Comparison of ENCODE assay signal across 15 cellular contexts in genomic region chr7:40880581-40880980, GRCh38.
"Had no signal": no experiment of that assay in that cellular context is flagged by ENCODE, and none has a peak within 500 bp of the region (broad histone marks: within the 10 kb centered on the region; RNA-seq: fewer than 3 reads in every experiment).

No MANE protein-coding gene starts in this region.

- H2AFZ ChIP-seq: neural progenitor cell had no signal

- H3K4me3 Mint-ChIP-seq: activated CD4-positive, alpha-beta memory T cell treated with anti-CD3 and anti-CD28 coated beads for 36 hours; activated T-cell treated with anti-CD3 and anti-CD28 coated beads, Interleukin-2, amount 50 U/mL, for 72 hours; endodermal cell; neural progenitor cell had no signal

- ATAC-seq: activated T-cell treated with anti-CD3 and anti-CD28 coated beads, Interleukin-2, amount 50 U/mL, for 72 hours; body of pancreas; pancreas had no signal

- H3K4me2 ChIP-seq: neural progenitor cell had no signal

- DNase-seq: activated CD4-positive, alpha-beta memory T cell treated with anti-CD3 and anti-CD28 coated beads for 36 hours; activated T-cell treated with anti-CD3 and anti-CD28 coated beads, Interleukin-2, amount 50 U/mL, for 72 hours; body of pancreas; dermis blood vessel endothelial cell; endodermal cell; hippocampal formation; pancreas; small intestine; stomach; SW 1271; T1000 had no signal

- H3K9me3 Mint-ChIP-seq: endodermal cell, neural progenitor cell had no signal

- H3K4me3 ChIP-seq: body of pancreas, esophagus muscularis mucosa, neural progenitor cell, pancreas, stomach, thoracic aorta had no signal

- H3K27me3 Mint-ChIP-seq: activated CD4-positive, alpha-beta memory T cell treated with anti-CD3 and anti-CD28 coated beads for 36 hours had no signal

- H3K4me1 ChIP-seq: body of pancreas, neural progenitor cell, pancreas, stomach had no signal

- H3K9ac ChIP-seq: neural progenitor cell had no signal

- H3K36me3 Mint-ChIP-seq: activated CD4-positive, alpha-beta memory T cell treated with anti-CD3 and anti-CD28 coated beads for 36 hours; neural progenitor cell had no signal

- H3K36me3 ChIP-seq: esophagus muscularis mucosa, neural progenitor cell, pancreas, stomach, thoracic aorta had no signal

- FAIRE-seq: pancreas, small intestine, urothelium cell line had no signal

- H3K27me3 ChIP-seq: body of pancreas, esophagus muscularis mucosa, neural progenitor cell, pancreas, stomach had no signal

- H3K27ac ChIP-seq: body of pancreas, esophagus muscularis mucosa, neural progenitor cell, pancreas, stomach, thoracic aorta had no signal

- H3K9me3 ChIP-seq: body of pancreas, esophagus muscularis mucosa, pancreas, thoracic aorta had no signal

- H3K27ac Mint-ChIP-seq: activated CD4-positive, alpha-beta memory T cell treated with anti-CD3 and anti-CD28 coated beads for 36 hours; activated T-cell treated with anti-CD3 and anti-CD28 coated beads, Interleukin-2, amount 50 U/mL, for 72 hours; endodermal cell; neural progenitor cell had no signal

- H3K4me1 Mint-ChIP-seq: endodermal cell had no signal
